ENCODE assay signal across 26 cellular contexts in the genomic region with DNA sequence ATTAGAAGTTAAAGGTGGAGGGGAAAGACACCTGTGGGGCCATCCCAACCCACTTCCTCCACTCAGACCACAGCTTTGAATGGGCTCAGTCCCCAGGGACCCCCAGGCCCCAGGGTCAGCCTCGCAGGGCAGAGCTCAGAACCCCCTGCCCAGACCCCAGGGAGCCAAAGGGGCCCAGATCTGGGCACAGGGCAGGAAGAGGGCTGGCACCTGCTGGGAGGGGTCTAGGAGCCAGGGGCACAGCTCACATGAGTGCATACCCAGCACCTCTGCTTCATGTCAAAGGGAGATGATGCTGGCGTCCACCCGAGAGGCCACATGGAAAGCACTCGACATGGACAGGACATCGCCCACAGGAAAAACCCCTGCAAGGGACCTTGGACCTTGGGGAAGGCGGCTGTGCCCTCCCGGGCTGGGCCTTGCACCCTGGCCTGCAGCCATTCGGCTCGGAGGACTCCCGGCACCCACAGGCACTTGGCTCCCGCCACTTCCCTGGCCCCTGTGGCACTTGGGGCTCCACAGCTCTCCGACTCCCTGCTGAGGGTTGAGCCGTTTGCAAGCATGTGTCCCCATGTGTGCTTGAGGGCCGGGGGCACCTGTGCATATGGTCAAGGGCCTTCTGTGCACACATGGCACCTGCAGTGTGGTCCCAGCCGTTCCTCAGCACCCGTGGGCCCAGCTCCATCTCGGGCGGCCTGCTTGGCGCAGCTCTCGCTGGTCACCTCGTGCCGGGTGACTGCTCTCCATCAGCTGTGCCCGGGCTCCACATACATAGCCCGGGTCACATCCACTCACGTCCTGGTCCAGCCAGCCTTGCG. TPM values are rescaled to one million over a fixed set of nuclear protein-coding genes. Genes with fewer than 3 reads are reported as not detected.
DNase-seq lines count a peak whose midpoint lies in the region; ATAC-seq and TF ChIP-seq lines count a peak whose summit lies in the region.
"Had no signal": no experiment of that assay in that cellular context is flagged by ENCODE, and none has a peak within 500 bp of the region (broad histone marks: within the 10 kb centered on the region; RNA-seq: fewer than 3 reads in every experiment).

No MANE protein-coding gene starts in this region.

- peak overlapping the region; percentile 30 for H3K4me2 ChIP-seq in OCI-LY1 (ENCODE audit: low read length)
- H3K4me2 ChIP-seq in osteoblast (ENCODE audit: insufficient read depth, low read length), result no peak overlapping the region

- DNase-seq in ecto neural progenitor cell (ENCODE audit: low spot score), result peak; percentile 43
- peak; percentile 87 for DNase-seq in osteoblast (ENCODE audit: insufficient read length, low spot score, missing footprints)
- no peak for DNase-seq in AML-193 (lab: John Stamatoyannopoulos, UW)
- DNase-seq in NCI-H1048 (lab: John Stamatoyannopoulos, UW), result no peak
- DNase-seq in stimulated activated CD4-positive, alpha-beta T cell treated with anti-CD3 and anti-CD28 coated beads, Interleukin-1b, Interleukin-23, amount 100 ng/mL, for 48 hours, result no peak
- DNase-seq: activated CD4-positive, alpha-beta memory T cell treated with anti-CD3 and anti-CD28 coated beads for 36 hours; activated CD4-positive, CD25-positive, alpha-beta regulatory T cell treated with anti-CD3 and anti-CD28 coated beads, Interleukin-2, amount 50 U/mL, for 72 hours; activated CD8-positive, alpha-beta memory T cell treated with anti-CD3 and anti-CD28 coated beads, Interleukin-2, amount 50 U/mL, for 4 hours; H9; heart right ventricle; KBM-7; mammary epithelial cell; NCI-H146; NCI-H510A treated with DMSO at 0.1 percent for 48 hours; RPMI8226; stimulated activated CD4-positive, alpha-beta T cell treated with anti-CD3 and anti-CD28 coated beads, Interleukin-4, amount 100 ng/mL, for 24 hours; T-helper 17 cell; uterus had no signal

- H3K9me2 ChIP-seq in OCI-LY1 (ENCODE audit: low read depth, low read length), result no peaks in the 10 kb centered on the region

- H3K4me3 ChIP-seq in OCI-LY1 (ENCODE audit: low read depth, low read length, poor library complexity, severe bottlenecking) (no peak overlapping the region), osteoblast (ENCODE audit: insufficient read depth, low read length) (no peak overlapping the region)
- H3K4me3 ChIP-seq: coronary artery, heart right ventricle, SK-N-MC, thoracic aorta, uterus had no signal

- no peak for ATAC-seq in HG03457 (IDR thresholded peaks at IDR 0.05; ENCODE audit: unreplicated experiment)
- ATAC-seq: heart right ventricle; right cardiac atrium; stimulated activated effector memory CD8-positive, alpha-beta T cell treated with anti-CD3 and anti-CD28 coated beads, Interleukin-12 subunit alpha, Interleukin-12 subunit beta, amount 100 ng/mL, for 72 hours; T-helper 17 cell had no signal

- no peaks in the 10 kb centered on the region for H3F3A ChIP-seq in OCI-LY1 (ENCODE audit: insufficient read depth, low read length)

- TF ChIP-seq POLR2A in GM10847 (IDR thresholded peaks at IDR 0.05; ENCODE audit: extremely low read depth, insufficient read length), result peak; percentile 16

- H3K4me1 ChIP-seq in OCI-LY1 (ENCODE audit: insufficient read depth, low read length, severe bottlenecking) (peaks cover 48% of the 10 kb centered on the region), osteoblast (ENCODE audit: insufficient read depth, low read length) (no peaks in the 10 kb centered on the region)
- H3K4me1 ChIP-seq: heart right ventricle, uterus had no signal

- H2AFZ ChIP-seq in OCI-LY1 (ENCODE audit: low read length) (no peak overlapping the region), osteoblast (ENCODE audit: low read length) (no peak overlapping the region)

- peak overlapping the region; percentile 94 for H3K27ac ChIP-seq in OCI-LY1 (ENCODE audit: low read depth, low read length, poor library complexity, severe bottlenecking)
- no peak overlapping the region for H3K27ac ChIP-seq in osteoblast (ENCODE audit: low read depth, low read length)
- H3K27ac ChIP-seq: coronary artery, heart right ventricle, SK-N-MC, thoracic aorta, uterus had no signal

- H3K36me3 ChIP-seq in OCI-LY1 (ENCODE audit: insufficient read depth, low read length), result no peaks in the 10 kb centered on the region; the same call in 1 of the 2 replicates
- no peaks in the 10 kb centered on the region for H3K36me3 ChIP-seq in osteoblast (ENCODE audit: insufficient read depth, low read length)
- H3K36me3 ChIP-seq: thoracic aorta, uterus had no signal

- H3K27me3 ChIP-seq in OCI-LY1 (ENCODE audit: insufficient read depth, low read length) (no peaks in the 10 kb centered on the region), osteoblast (ENCODE audit: insufficient read depth, low read length) (no peaks in the 10 kb centered on the region)
- H3K27me3 ChIP-seq: heart right ventricle, uterus had no signal

- H3K79me2 ChIP-seq in OCI-LY1 (ENCODE audit: insufficient read depth, low read length), result no peaks in the 10 kb centered on the region
- no peaks in the 10 kb centered on the region for H3K79me2 ChIP-seq in osteoblast (ENCODE audit: insufficient read depth, low read length)

- no peak overlapping the region for H3K9ac ChIP-seq in OCI-LY1 (ENCODE audit: low read length)

- H3K9me3 ChIP-seq in OCI-LY1 (ENCODE audit: low read length) (no peaks in the 10 kb centered on the region), osteoblast (ENCODE audit: low read depth, low read length) (no peaks in the 10 kb centered on the region)
- H3K9me3 ChIP-seq: heart right ventricle, thoracic aorta, uterus had no signal

- H4K20me1 ChIP-seq in OCI-LY1 (ENCODE audit: insufficient read depth, low read length), result no peaks in the 10 kb centered on the region
- H4K20me1 ChIP-seq in osteoblast (ENCODE audit: insufficient read depth, low read length), result peaks cover 4% of the 10 kb centered on the region

- no peak for TF ChIP-seq CTCF in OCI-LY1 (IDR thresholded peaks at IDR 0.05; ENCODE audit: low read length)
- TF ChIP-seq CTCF in osteoblast (IDR thresholded peaks at IDR 0.05; ENCODE audit: extremely low read depth, low read depth, low read length), result no peak

RNA-seq across cellular contexts. Expression of gene AMN, which starts 7.8 kb away (rescaled TPM):
- total RNA-seq in osteoblast, result under 0.01 and 0.29 TPM in 2 replicates

Comparison
In these comparisons a context has a peak if more than half of its experiments do, and no peak if none do; other contexts are left out.
1. DNase-seq: peak in ecto neural progenitor cell (single experiment) and osteoblast (single experiment); none in AML-193 (0 of 2), NCI-H1048 (single experiment) and stimulated activated CD4-positive, alpha-beta T cell treated with anti-CD3 and anti-CD28 coated beads, Interleukin-1b, Interleukin-23, amount 100 ng/mL, for 48 hours (single experiment).